Comparison of ENCODE assay signal across 18 cellular contexts in genomic region chr20:24694727-24695528, GRCh38.
DNase-seq lines count a peak whose midpoint lies in the region; ATAC-seq and TF ChIP-seq lines count a peak whose summit lies in the region.
"Had no signal": no experiment of that assay in that cellular context is flagged by ENCODE, and none has a peak within 500 bp of the region (broad histone marks: within the 10 kb centered on the region; RNA-seq: fewer than 3 reads in every experiment).

No MANE protein-coding gene starts in this region.

- H3K4me3 ChIP-seq in stomach, result no peak overlapping the region
- H3K4me3 ChIP-seq in uterus, result no peak overlapping the region
- H3K4me3 ChIP-seq: left lung had no signal

- TF ChIP-seq CTCF in stomach (IDR thresholded peaks at IDR 0.05), result no peak
- TF ChIP-seq CTCF in uterus (IDR thresholded peaks at IDR 0.05), result no peak

- TF ChIP-seq POLR2A in stomach (IDR thresholded peaks at IDR 0.05) (no peak), uterus (IDR thresholded peaks at IDR 0.05) (no peak)

- TF ChIP-seq EP300 in stomach (IDR thresholded peaks at IDR 0.05), result no peak

- DNase-seq in GM04504 (ENCODE audit: low read depth) (peak; percentile 9), left kidney (ENCODE audit: low read depth, low spot score) (peak; percentile 61), stomach (peak; percentile 17), uterus (no peak), DMS79 (lab: John Stamatoyannopoulos, UW) (no peak)
- DNase-seq in activated CD8-positive, alpha-beta memory T cell treated with anti-CD3 and anti-CD28 coated beads, Interleukin-2, amount 50 U/mL, for 48 hours, result peak; percentile 13
- DNase-seq: activated CD4-positive, alpha-beta T cell treated with anti-CD3 and anti-CD28 coated beads, Interleukin-2, amount 50 U/mL, for 1 hour; KBM-7; natural killer cell; NCI-H1105; retina; SIG-M5; stimulated activated CD4-positive, alpha-beta T cell treated with anti-CD3 and anti-CD28 coated beads, Interleukin-2, amount 100 ng/mL, for 48 hours; T1000 had no signal

- 47 to 67% (median 58%) methylated on average over 14 of the region's 14 CpGs for WGBS in stomach, 5 donors

- intact Hi-C loops in stomach (cut with DNase I; ENCODE audit: low total_unique reads), result no loop called here
- intact Hi-C loops in uterus (cut with DNase I; ENCODE audit: low total_unique reads), result no loop called here

- no peaks in the 10 kb centered on the region for H3K9me3 ChIP-seq in stomach
- H3K9me3 ChIP-seq in uterus, result no peaks in the 10 kb centered on the region
- H3K9me3 ChIP-seq: left lung had no signal

- ATAC-seq in GM18498 (IDR thresholded peaks at IDR 0.05; ENCODE audit: unreplicated experiment), result no peak
- ATAC-seq: activated T-helper 17 cell treated with anti-CD3 and anti-CD28 coated beads, Interleukin-2, amount 50 U/mL, for 72 hours; left lung; natural killer cell had no signal

- H3K27ac ChIP-seq in stomach (peak overlapping the region in 1 of 5 donors; percentile 1), uterus (peak overlapping the region in 1 of 2 donors; percentile 50)
- H3K27ac ChIP-seq: C4-2B, left lung had no signal

- peaks cover 0 to 11% (median 0%) of the 10 kb centered on the region in 4 donors for H3K4me1 ChIP-seq in stomach
- H3K4me1 ChIP-seq in uterus, result peaks cover 0 to 14% of the 10 kb centered on the region in 2 donors
- H3K4me1 ChIP-seq: left lung had no signal

- H3K27me3 ChIP-seq in stomach, result peaks cover 0 to 5% (median 0%) of the 10 kb centered on the region in 3 donors
- no peaks in the 10 kb centered on the region for H3K27me3 ChIP-seq in uterus

- no peaks in the 10 kb centered on the region for H3K36me3 ChIP-seq in stomach
- no peaks in the 10 kb centered on the region for H3K36me3 ChIP-seq in uterus
- H3K36me3 ChIP-seq: left lung had no signal

Comparison
In these comparisons a context has a peak if more than half of its experiments do, and no peak if none do; other contexts are left out.
1. DNase-seq: peak in GM04504 (single experiment), activated CD8-positive, alpha-beta memory T cell treated with anti-CD3 and anti-CD28 coated beads, Interleukin-2, amount 50 U/mL, for 48 hours (single experiment), left kidney (single experiment) and stomach (single experiment); none in uterus (0 of 2) and DMS79 (single experiment).